25 cellular contexts compared by ENCODE assay signal in genomic region chr5:61896811-61897210, GRCh38.
"Had no signal": no experiment of that assay in that cellular context is flagged by ENCODE, and none has a peak within 500 bp of the region (broad histone marks: within the 10 kb centered on the region; RNA-seq: fewer than 3 reads in every experiment).

No MANE protein-coding gene starts in this region.

- H3K4me1 ChIP-seq: colonic mucosa, esophagus muscularis mucosa, esophagus squamous epithelium, foreskin keratinocyte, gastrocnemius medialis, gastroesophageal sphincter, heart left ventricle had no signal

- DNase-seq: colonic mucosa; cortex of kidney; dermis blood vessel endothelial cell; dorsolateral prefrontal cortex; effector CD4-positive, alpha-beta T cell; effector CD8-positive, alpha-beta T cell; effector memory CD4-positive, alpha-beta T cell; effector memory CD8-positive, alpha-beta T cell; endodermal cell; erythroblast; esophagus squamous epithelium; foreskin fibroblast; foreskin keratinocyte; foreskin melanocyte; gastrocnemius medialis; glutamatergic neuron; head of caudate nucleus; heart left ventricle; heart right ventricle had no signal

- H3K27ac Mint-ChIP-seq: dendritic cell treated with granulocyte-macrophage colony-stimulating factor and Interleukin-4, amounts not matched to agents 40 ng/mL and 50 ng/mL, for 4 days; effector memory CD8-positive, alpha-beta T cell; endodermal cell had no signal

- H3K9me3 ChIP-seq: colonic mucosa, gastrocnemius medialis had no signal

- H3K4me3 ChIP-seq: colonic mucosa, coronary artery, dorsolateral prefrontal cortex, esophagus muscularis mucosa, esophagus squamous epithelium, gastrocnemius medialis, gastroesophageal sphincter, heart left ventricle, heart right ventricle had no signal

- H3K27me3 ChIP-seq: colonic mucosa, dorsolateral prefrontal cortex, esophagus muscularis mucosa, esophagus squamous epithelium, foreskin keratinocyte, gastrocnemius medialis, gastroesophageal sphincter, heart right ventricle had no signal

- H3K27me3 Mint-ChIP-seq: dendritic cell treated with granulocyte-macrophage colony-stimulating factor and Interleukin-4, amounts not matched to agents 40 ng/mL and 50 ng/mL, for 4 days; effector memory CD8-positive, alpha-beta T cell had no signal

- ATAC-seq: effector memory CD8-positive, alpha-beta T cell; esophagus mucosa; foreskin keratinocyte; gastrocnemius medialis; gastroesophageal sphincter; heart left ventricle; heart right ventricle had no signal

- H3K27ac ChIP-seq: colonic mucosa, coronary artery, dorsolateral prefrontal cortex, epithelial cell of prostate, esophagus muscularis mucosa, esophagus squamous epithelium, foreskin keratinocyte, gastrocnemius medialis, gastroesophageal sphincter, heart left ventricle, heart right ventricle had no signal

- H3K36me3 ChIP-seq: colonic mucosa, esophagus muscularis mucosa, esophagus squamous epithelium, gastrocnemius medialis, gastroesophageal sphincter, heart left ventricle, heart right ventricle had no signal

- H3K4me1 Mint-ChIP-seq: endodermal cell had no signal

- H3K4me3 Mint-ChIP-seq: dendritic cell treated with granulocyte-macrophage colony-stimulating factor and Interleukin-4, amounts not matched to agents 40 ng/mL and 50 ng/mL, for 4 days; effector memory CD8-positive, alpha-beta T cell; endodermal cell had no signal
